In the genomic region with DNA sequence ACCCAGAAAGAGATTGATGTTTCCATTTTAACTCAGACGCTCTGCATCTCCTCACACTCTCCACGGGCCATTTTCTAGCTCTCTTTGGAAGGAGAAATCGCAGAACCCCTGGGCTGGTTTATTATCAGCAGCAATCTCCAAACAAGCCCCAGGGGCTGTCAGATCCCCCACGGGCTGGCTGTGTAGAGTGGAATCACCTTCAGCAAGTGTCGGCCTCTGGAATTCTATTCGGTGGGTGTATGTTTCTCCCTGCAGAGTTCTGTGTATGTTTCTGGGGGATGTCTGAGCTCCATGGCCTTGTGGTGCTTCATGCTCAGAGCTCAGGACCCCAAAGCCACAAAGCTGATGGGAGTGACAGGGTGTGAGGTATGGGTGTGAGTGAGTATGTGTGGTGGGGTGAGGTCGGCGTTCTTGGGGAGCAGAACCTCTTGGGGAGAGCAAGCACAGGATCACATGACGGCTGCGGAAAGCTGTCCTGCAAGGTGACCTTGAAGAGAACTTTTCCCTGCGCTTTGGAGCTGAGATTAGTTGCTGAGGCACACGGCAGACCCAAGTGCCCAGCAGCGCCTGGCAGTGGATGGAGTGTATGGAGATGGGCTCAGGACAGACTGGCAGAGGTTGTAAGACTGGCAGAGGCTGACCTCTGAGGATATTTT, we compare ENCODE assay signal across 11 cellular contexts. TPM values are rescaled to one million over a fixed set of nuclear protein-coding genes. Genes with fewer than 3 reads are reported as not detected.
A peak's percentile ranks its signal among the peaks of the same experiment; 100 is the strongest.
DNase-seq lines count a peak whose midpoint lies in the region; ATAC-seq and TF ChIP-seq lines count a peak whose summit lies in the region.
"Had no signal": no experiment of that assay in that cellular context is flagged by ENCODE, and none has a peak within 500 bp of the region (broad histone marks: within the 10 kb centered on the region; RNA-seq: fewer than 3 reads in every experiment).

No MANE protein-coding gene starts in this region.

- H3K4me3 ChIP-seq in AG10803 (ENCODE audit: low read length) (peak overlapping the region; percentile 15; the same call in 1 of the 2 replicates), right atrium auricular region (peak overlapping the region; percentile 46 to 48), rectal smooth muscle tissue (ENCODE audit: low read length) (peak overlapping the region; percentile 59)
- H3K4me3 ChIP-seq in effector memory CD4-positive, alpha-beta T cell (ENCODE audit: insufficient read depth, low read depth, low read length, poor library complexity, severe bottlenecking), result no peak overlapping the region

- peak overlapping the region; percentile 14 for H3K9ac ChIP-seq in rectal smooth muscle tissue (ENCODE audit: low read length)

- in situ Hi-C loops in KBM-7 (cut with MboI; ENCODE audit: low pct_unique_long_range_greater_than_20kb, low sequenced_read_pairs), result no loop called here

- H3K27ac ChIP-seq in angular gyrus (ENCODE audit: low read depth, low read length), result peak overlapping the region; percentile 73
- peak overlapping the region; percentile 87 to 94 for H3K27ac ChIP-seq in right atrium auricular region
- H3K27ac ChIP-seq in rectal smooth muscle tissue (ENCODE audit: low read depth, low read length), result peak overlapping the region; percentile 90
- H3K27ac ChIP-seq in effector memory CD4-positive, alpha-beta T cell (ENCODE audit: insufficient read depth, low read length, poor library complexity, severe bottlenecking), result no peak overlapping the region

- H3K36me3 ChIP-seq in right atrium auricular region (no peaks in the 10 kb centered on the region), rectal smooth muscle tissue (ENCODE audit: control insufficient read depth, insufficient read depth, low read length) (no peaks in the 10 kb centered on the region)
- no peaks in the 10 kb centered on the region for H3K36me3 ChIP-seq in effector memory CD4-positive, alpha-beta T cell (ENCODE audit: control insufficient read depth, insufficient read depth, low read length)

- no peaks in the 10 kb centered on the region for H3K9me3 ChIP-seq in right atrium auricular region
- no peaks in the 10 kb centered on the region for H3K9me3 ChIP-seq in effector memory CD4-positive, alpha-beta T cell (ENCODE audit: control insufficient read depth, low read length)

- no peaks in the 10 kb centered on the region for H3K27me3 ChIP-seq in right atrium auricular region
- H3K27me3 ChIP-seq in rectal smooth muscle tissue (ENCODE audit: control insufficient read depth, insufficient read depth, low read length), result no peaks in the 10 kb centered on the region
- H3K27me3 ChIP-seq in effector memory CD4-positive, alpha-beta T cell (replicated peaks; ENCODE audit: control insufficient read depth, insufficient read depth, low read length, poor library complexity, severe bottlenecking), result no peaks in the 10 kb centered on the region

- TF ChIP-seq CTCF in AG10803 (conservative IDR thresholded peaks at IDR 0.05; ENCODE audit: low read length), result no peak
- no peak for TF ChIP-seq CTCF in right atrium auricular region (IDR thresholded peaks at IDR 0.05)

- ATAC-seq in HG03039 (IDR thresholded peaks at IDR 0.05; ENCODE audit: unreplicated experiment), result no peak
- ATAC-seq: activated CD4-positive, alpha-beta T cell treated with anti-CD3 and anti-CD28 coated beads for 36 hours had no signal

- H3K4me1 ChIP-seq in right atrium auricular region, result peaks cover 0 to 29% of the 10 kb centered on the region in 2 donors
- peaks cover 9% of the 10 kb centered on the region for H3K4me1 ChIP-seq in rectal smooth muscle tissue (ENCODE audit: control insufficient read depth, insufficient read depth, low read length)
- no peaks in the 10 kb centered on the region for H3K4me1 ChIP-seq in effector memory CD4-positive, alpha-beta T cell (ENCODE audit: control insufficient read depth, insufficient read depth, low read length, poor library complexity, severe bottlenecking)

- DNase-seq in AG10803 (ENCODE audit: low read depth) (no peak), right atrium auricular region (ENCODE audit: low spot score) (peak; percentile 58), NCI-H446 treated with DMSO at 0.1 percent for 48 hours (lab: John Stamatoyannopoulos, UW) (no peak), KBM-7 (no peak)
- DNase-seq in effector memory CD4-positive, alpha-beta T cell, result no peak
- DNase-seq: activated CD4-positive, alpha-beta T cell treated with anti-CD3 and anti-CD28 coated beads for 36 hours; DND-41; NCI-H1048 had no signal

RNA-seq across cellular contexts. Expression of a gene that starts 0.5 kb away (rescaled TPM):
- 10 to 100 TPM in 1 of 2 donors, 1 to 10 TPM in 1; 9.1 to 27.0 TPM for total RNA-seq in right atrium auricular region
